9 cellular contexts compared by ENCODE assay signal in genomic region chr6:112466378-112467151, GRCh38.
DNase-seq lines count a peak whose midpoint lies in the region; ATAC-seq and TF ChIP-seq lines count a peak whose summit lies in the region.
"Had no signal": no experiment of that assay in that cellular context is flagged by ENCODE, and none has a peak within 500 bp of the region (broad histone marks: within the 10 kb centered on the region; RNA-seq: fewer than 3 reads in every experiment).

No MANE protein-coding gene starts in this region.

- no peaks in the 10 kb centered on the region for H3K4me1 Mint-ChIP-seq in CD14-positive monocyte

- H3K9me3 Mint-ChIP-seq in CD14-positive monocyte, result peaks cover 0 to 3% (median 2%) of the 10 kb centered on the region in 7 donors

- no peak overlapping the region for H3K4me3 Mint-ChIP-seq in CD14-positive monocyte

- ATAC-seq in GM18858 (IDR thresholded peaks at IDR 0.05; ENCODE audit: unreplicated experiment) (peak; percentile 76), HG02798 (IDR thresholded peaks at IDR 0.05; ENCODE audit: poor library complexity, unreplicated experiment) (peak; percentile 72)

- intact Hi-C loops in CD14-positive monocyte (cut with micrococcal nuclease), result no loop called here

- H3K27ac Mint-ChIP-seq in CD14-positive monocyte, result no peak overlapping the region

- TF ChIP-seq CTCF in CD14-positive monocyte (IDR thresholded peaks at IDR 0.05), result no peak

- H3K36me3 Mint-ChIP-seq in CD14-positive monocyte, result no peaks in the 10 kb centered on the region

- H3K27me3 Mint-ChIP-seq in CD14-positive monocyte (ENCODE audit: low read depth in 3 of 3), result no peaks in the 10 kb centered on the region

- DNase-seq in NCI-H226 (peak; percentile 86), iris pigment epithelial cell (ENCODE audit: low read depth) (peak; percentile 73), dermis blood vessel endothelial cell (no peak), NCI-H187 (lab: John Stamatoyannopoulos, UW) (no peak), CD14-positive monocyte (ENCODE audit: low spot score) (no peak), DMS53 (lab: John Stamatoyannopoulos, UW) (no peak)
- DNase-seq: esophagus squamous epithelium had no signal

Comparison
In these comparisons a context has a peak if more than half of its experiments do, and no peak if none do; other contexts are left out.
1. DNase-seq: peak in NCI-H226 (single experiment) and iris pigment epithelial cell (single experiment); none in dermis blood vessel endothelial cell (single experiment), NCI-H187 (0 of 2), CD14-positive monocyte (single experiment) and DMS53 (single experiment).